ENCODE assay signal across 25 cellular contexts in genomic region chr16:84975066-84975465, GRCh38. TPM values are rescaled to one million over a fixed set of nuclear protein-coding genes. Genes with fewer than 3 reads are reported as not detected.
DNase-seq lines count a peak whose midpoint lies in the region; ATAC-seq, FAIRE-seq and TF ChIP-seq lines count a peak whose summit lies in the region.
"Had no signal": no experiment of that assay in that cellular context is flagged by ENCODE, and none has a peak within 500 bp of the region (broad histone marks: within the 10 kb centered on the region; RNA-seq: fewer than 3 reads in every experiment).

No MANE protein-coding gene starts in this region.

- ATAC-seq in HepG2 (no peak), right lobe of liver (no peak), K562 (no peak)
- ATAC-seq: A549; CD8-positive, alpha-beta T cell; GM23338 had no signal

- CTCF ChIA-PET in HepG2 (lab: Yijun Ruan, JAX; ENCODE audit: low intra/inter-chr PET ratio, low total read pairs) = no interaction called here
- CTCF ChIA-PET in K562 (lab: Yijun Ruan, JAX; ENCODE audit: low intra/inter-chr PET ratio) = no interaction called here

- H3K27ac ChIP-seq in HepG2 (ENCODE audit: extremely low read length, insufficient read depth, low read length) (no peak overlapping the region), right lobe of liver (no peak overlapping the region), H9 (ENCODE audit: insufficient read length, low read depth, low read length) (no peak overlapping the region), K562 (ENCODE audit: extremely low read depth, low read depth, low read length) (no peak overlapping the region), sigmoid colon (peak overlapping the region in 3 of 4 donors; percentile 78 to 84 (median 80))
- H3K27ac ChIP-seq: A549, BLaER1, C4-2B had no signal

- DNase-seq in HepG2 (ENCODE audit: low spot score) (no peak), right lobe of liver (no peak), H9 (no peak), K562 (ENCODE audit: extremely low read depth in 1 of 4, low spot score in 3 of 4) (no peak), sigmoid colon (no peak), head of caudate nucleus (no peak), BE2C (no peak)
- DNase-seq in activated CD4-positive, alpha-beta T cell treated with anti-CD3 and anti-CD28 coated beads for 48 hours = no peak
- DNase-seq: 8988T; ACHN; Caco-2; CD4-positive, CD25-positive, alpha-beta regulatory T cell; CD8-positive, alpha-beta T cell; DMS 273 treated with DMSO at 0.1 percent for 48 hours; DMS79; EL; GDM1; HCEC 1CT had no signal

- TF ChIP-seq RAD21 in HepG2 (CRISPR knock-in tag; IDR thresholded peaks at IDR 0.05) (no peak), K562 (CRISPR knock-in tag; conservative IDR thresholded peaks at IDR 0.05 in 1 of 2, IDR thresholded peaks at IDR 0.05 in 1 of 2) (no peak)

- H2BK5ac ChIP-seq in H9 (ENCODE audit: insufficient read length, low read length) = no peak overlapping the region

- H4K20me1 ChIP-seq in HepG2 (ENCODE audit: insufficient read depth, low read length) = peaks cover 3% of the 10 kb centered on the region; the same call in 1 of the 2 replicates
- H4K20me1 ChIP-seq in H9 (ENCODE audit: control insufficient read depth, insufficient read depth, insufficient read length) = no peaks in the 10 kb centered on the region
- 0 out of 2 replicates have a peak, but pooled peaks cover 4% of the 10 kb centered on the region for H4K20me1 ChIP-seq in K562 (replicated peaks; ENCODE audit: control insufficient read depth, insufficient read depth, low read length)

- H2BK20ac ChIP-seq in H9 (ENCODE audit: low read depth, low read length, poor library complexity, severe bottlenecking) = no peak overlapping the region

- no peak overlapping the region for H3K14ac ChIP-seq in H9 (ENCODE audit: insufficient read depth, low read length)

- H3K56ac ChIP-seq in H9 (ENCODE audit: insufficient read length, low read depth, low read length) = no peak overlapping the region

- no peak overlapping the region for H2AFZ ChIP-seq in HepG2 (ENCODE audit: low read length)
- no peak overlapping the region for H2AFZ ChIP-seq in H9 (ENCODE audit: low read length)
- H2AFZ ChIP-seq in K562 (ENCODE audit: low read depth, low read length) = no peak overlapping the region
- H2AFZ ChIP-seq: GM23338 had no signal

- no peaks in the 10 kb centered on the region for H3K79me1 ChIP-seq in H9 (ENCODE audit: insufficient read depth, low read depth, low read length, poor library complexity, severe bottlenecking)

- H3K36me3 ChIP-seq in HepG2 (replicated peaks in 1 of 2; ENCODE audit: control insufficient read depth in 1 of 2, insufficient read depth in 2 of 2, low read length in 2 of 2) (peaks cover 20 to 48% of the 10 kb centered on the region in 2 experiments), right lobe of liver (peaks cover 4 to 49% (median 20%) of the 10 kb centered on the region in 4 donors), K562 (ENCODE audit: control insufficient read depth, insufficient read depth, low read length) (peaks cover 62% of the 10 kb centered on the region), sigmoid colon (peaks cover 18 to 58% (median 36%) of the 10 kb centered on the region in 4 donors), BE2C (peaks cover 44% of the 10 kb centered on the region)

- POLR2A ChIA-PET in HepG2 (lab: Yijun Ruan, JAX) (interaction anchor here (1.0 to 1.3 kb wide), 2 partner anchors 31 to 36 kb away, joined by 3 to 6 read pairs; partner anchors contain the start of gene ZDHHC7), K562 (lab: Yijun Ruan, JAX) (no interaction called here)

- no peak overlapping the region; a peak in 1 of 5 replicates for H3K4me3 Mint-ChIP-seq in H9
- H3K4me3 Mint-ChIP-seq: CD4-positive, CD25-positive, alpha-beta regulatory T cell; CD8-positive, alpha-beta T cell; GM23338 had no signal

- H3K4me3 ChIP-seq in HepG2 (replicated peaks in 1 of 3; ENCODE audit: insufficient read depth in 1 of 3, low read depth in 2 of 3, low read length in 3 of 3) = no peak overlapping the region
- H3K4me3 ChIP-seq in right lobe of liver = no peak overlapping the region
- no peak overlapping the region for H3K4me3 ChIP-seq in K562
- no peak overlapping the region for H3K4me3 ChIP-seq in sigmoid colon
- no peak overlapping the region for H3K4me3 ChIP-seq in BE2C (ENCODE audit: low read depth, low read length)
- H3K4me3 ChIP-seq: A549, BLaER1, GM23338 had no signal

- H3K36me3 Mint-ChIP-seq in H9 (ENCODE audit: insufficient read depth in 1 of 3, low read depth in 3 of 3) = peaks cover 18 to 53% (median 43%) of the 10 kb centered on the region in 3 experiments; a peak in 5 of 7 replicates

- H3K4me1 ChIP-seq in HepG2 (ENCODE audit: insufficient read depth, low read length) (peaks cover 39% of the 10 kb centered on the region), right lobe of liver (peaks cover 0 to 14% (median 5%) of the 10 kb centered on the region in 4 donors), H9 (ENCODE audit: insufficient read depth, low read length) (no peaks in the 10 kb centered on the region), K562 (replicated peaks in 1 of 2; ENCODE audit: control insufficient read depth in 2 of 2, insufficient read depth in 2 of 2, low read length in 2 of 2) (peaks cover 13 to 35% of the 10 kb centered on the region in 2 experiments; a peak in 4 of 5 replicates), sigmoid colon (peaks cover 0 to 56% (median 53%) of the 10 kb centered on the region in 4 donors), BE2C (peaks cover 7% of the 10 kb centered on the region; the same call in 1 of the 2 replicates)
- H3K4me1 ChIP-seq: Caco-2 had no signal

- H3K9me3 ChIP-seq in HepG2 (ENCODE audit: low read length) = no peaks in the 10 kb centered on the region
- H3K9me3 ChIP-seq in right lobe of liver = no peaks in the 10 kb centered on the region
- H3K9me3 ChIP-seq in H9 (ENCODE audit: control insufficient read depth, low read depth, low read length) = no peaks in the 10 kb centered on the region
- H3K9me3 ChIP-seq in K562 (replicated peaks; ENCODE audit: control insufficient read depth, insufficient read depth, low read depth, low read length) = no peaks in the 10 kb centered on the region
- H3K9me3 ChIP-seq in sigmoid colon = no peaks in the 10 kb centered on the region
- H3K9me3 ChIP-seq in BE2C = no peaks in the 10 kb centered on the region; the same call in 1 of the 2 replicates
- H3K9me3 ChIP-seq: A549, BLaER1, Caco-2 had no signal

- 91% methylated on average over 9 of the region's 12 CpGs for WGBS in HepG2 (ENCODE audit: low lambda C conversion rate)
- 88% methylated on average over 10 of the region's 12 CpGs for WGBS in right lobe of liver (ENCODE audit: insufficient coverage, low coverage, low lambda C conversion rate, missing lambda C conversion rate)
- no CpG with 5 or more reads among the region's 12 CpGs for WGBS in H9 (ENCODE audit: extremely low coverage, insufficient read length, low lambda C conversion rate)
- whole genome bisulfite sequencing in K562 (ENCODE audit: insufficient coverage, low coverage, missing lambda C conversion rate) = 86% methylated on average over 12 of the region's 12 CpGs
- WGBS in sigmoid colon, 2 donors = 83 to 93% methylated on average over 12 of the region's 12 CpGs

- H3K27ac Mint-ChIP-seq in H9 = no peak overlapping the region; a peak in 1 of 7 replicates
- H3K27ac Mint-ChIP-seq: CD4-positive, CD25-positive, alpha-beta regulatory T cell; CD8-positive, alpha-beta T cell; GM23338 had no signal

- TF ChIP-seq POLR2A in HepG2 (IDR thresholded peaks at IDR 0.05; ENCODE audit: insufficient read depth in 1 of 2, low read depth in 2 of 2, low read length in 2 of 2) (no peak), right lobe of liver (IDR thresholded peaks at IDR 0.05) (no peak), K562 (conservative IDR thresholded peaks at IDR 0.05) (no peak), sigmoid colon (IDR thresholded peaks at IDR 0.05) (no peak)

- no peak for FAIRE-seq in HepG2 (lab: Jason Lieb, UNC)
- no peak for FAIRE-seq in K562 (lab: Jason Lieb, UNC)
- FAIRE-seq: A549, D721Med, GM12891, GM18507 had no signal

- no peak overlapping the region for H3T11ph ChIP-seq in H9 (ENCODE audit: low read length)

- no peaks in the 10 kb centered on the region for H3K9me3 Mint-ChIP-seq in H9
- H3K9me3 Mint-ChIP-seq: CD4-positive, CD25-positive, alpha-beta regulatory T cell; CD8-positive, alpha-beta T cell; GM23338 had no signal

- H3K27me3 Mint-ChIP-seq in H9 (ENCODE audit: low read depth) = no peaks in the 10 kb centered on the region

- peaks cover 6% of the 10 kb centered on the region for H3K9me1 ChIP-seq in K562 (ENCODE audit: control insufficient read depth, insufficient read depth, low read length)

- no peak overlapping the region for H2BK12ac ChIP-seq in H9 (ENCODE audit: insufficient read length, low read depth, low read length)

- H2AK5ac ChIP-seq in H9 (ENCODE audit: insufficient read length, low read length) = no peak overlapping the region

- no peak overlapping the region for H4K91ac ChIP-seq in H9 (ENCODE audit: insufficient read length, low read depth, low read length)

- H3K9ac ChIP-seq in HepG2 (ENCODE audit: insufficient read depth, low read depth, low read length) = no peak overlapping the region
- no peak overlapping the region for H3K9ac ChIP-seq in H9 (ENCODE audit: extremely low read depth, insufficient read length, low read length)
- H3K9ac ChIP-seq in K562 (ENCODE audit: insufficient read depth in 1 of 2, low read depth in 2 of 2, low read length in 2 of 2) = peak overlapping the region in 1 of 2 experiments; percentile 17; a peak in 1 of 4 replicates
- H3K9ac ChIP-seq: BLaER1 had no signal

- H4K5ac ChIP-seq in H9 (ENCODE audit: insufficient read length, low read depth, low read length) = no peak overlapping the region

- no peak overlapping the region for H3K4me2 ChIP-seq in HepG2 (ENCODE audit: low read depth, low read length)
- H3K4me2 ChIP-seq in H9 (ENCODE audit: insufficient read depth, insufficient read length, low read length) = no peak overlapping the region
- no peak overlapping the region for H3K4me2 ChIP-seq in K562 (ENCODE audit: insufficient read depth, low read length)
- H3K4me2 ChIP-seq: A549, GM23338 had no signal

- peaks cover 2% of the 10 kb centered on the region in 2 experiments; a peak in 1 of 4 replicates for H3K4me1 Mint-ChIP-seq in H9
- H3K4me1 Mint-ChIP-seq: GM23338 had no signal

- in situ Hi-C loops in HepG2 (cut with HindIII; ENCODE audit: extremely low pct_ligation_motif_present, low pct_unique_long_range_greater_than_20kb) = no loop called here
- in situ Hi-C loops in K562 (cut with MboI) = no loop called here

- TF ChIP-seq EP300 in HepG2 (IDR thresholded peaks at IDR 0.05; ENCODE audit: low read depth in 2 of 2, low read length in 2 of 2) (no peak), HepG2 (CRISPR knock-in tag; IDR thresholded peaks at IDR 0.05; ENCODE audit: borderline replicate concordance) (no peak), K562 (IDR thresholded peaks at IDR 0.05; ENCODE audit: low read length) (no peak), sigmoid colon (IDR thresholded peaks at IDR 0.05) (no peak)

- no peak overlapping the region for H2BK15ac ChIP-seq in H9 (ENCODE audit: low read depth, low read length)

- H4K8ac ChIP-seq in H9 (replicated peaks; ENCODE audit: insufficient read length, low read depth, low read length) = no peak overlapping the region

- H2BK120ac ChIP-seq in H9 (ENCODE audit: low read depth, low read length, poor library complexity, severe bottlenecking) = no peak overlapping the region

- no peak overlapping the region for H3K18ac ChIP-seq in H9 (ENCODE audit: insufficient read length, low read depth, low read length)

- H3K4ac ChIP-seq in H9 (ENCODE audit: low read depth, low read length) = no peak overlapping the region

- no peaks in the 10 kb centered on the region for H3K23me2 ChIP-seq in H9 (ENCODE audit: insufficient read length, low read depth, low read length, poor library complexity, severe bottlenecking)

- H3K23ac ChIP-seq in H9 (ENCODE audit: insufficient read length, low read depth, low read length) = no peak overlapping the region

- no peaks in the 10 kb centered on the region for H3K27me3 ChIP-seq in HepG2 (ENCODE audit: control insufficient read depth in 1 of 2, insufficient read depth in 2 of 2, low read length in 2 of 2)
- H3K27me3 ChIP-seq in right lobe of liver = no peaks in the 10 kb centered on the region
- H3K27me3 ChIP-seq in H9 (ENCODE audit: insufficient read depth, low read length) = no peaks in the 10 kb centered on the region
- H3K27me3 ChIP-seq in K562 (ENCODE audit: control insufficient read depth in 2 of 2, insufficient read depth in 2 of 2, low read length in 2 of 2) = no peaks in the 10 kb centered on the region
- H3K27me3 ChIP-seq in sigmoid colon = no peaks in the 10 kb centered on the region
- H3K27me3 ChIP-seq in BE2C = no peaks in the 10 kb centered on the region

- BruUV-seq in HepG2 (replicated peaks; lab: Mats Ljungman, UMichigan) (no TSS peak), K562 (replicated peaks; lab: Mats Ljungman, UMichigan) (no TSS peak)

- no peaks in the 10 kb centered on the region for H3K79me2 ChIP-seq in HepG2 (ENCODE audit: insufficient read depth, low read length)
- H3K79me2 ChIP-seq in H9 (ENCODE audit: insufficient read depth, low read length) = no peaks in the 10 kb centered on the region
- no peaks in the 10 kb centered on the region for H3K79me2 ChIP-seq in K562 (ENCODE audit: control insufficient read depth, insufficient read depth, low read length)

- intact Hi-C loops in HepG2 (cut with micrococcal nuclease; ENCODE audit: unreplicated experiment) (no loop called here), right lobe of liver (cut with DNase I) (no loop called here), K562 (cut with micrococcal nuclease) (no loop called here), sigmoid colon (cut with DNase I) (no loop called here), head of caudate nucleus (cut with DNase I) (no loop called here)

- TF ChIP-seq CTCF in HepG2 (CRISPR knock-in tag; IDR thresholded peaks at IDR 0.05) = no peak
- TF ChIP-seq CTCF in right lobe of liver (IDR thresholded peaks at IDR 0.05) = no peak
- 0 out of 3 replicates have a peak, but pooled peaks have one; percentile 11 for TF ChIP-seq CTCF in H9 (conservative IDR thresholded peaks at IDR 0.05)
- no peak for TF ChIP-seq CTCF in K562 (IDR thresholded peaks at IDR 0.05 in 2 of 3, conservative IDR thresholded peaks at IDR 0.05 in 1 of 3; ENCODE audit: insufficient read depth in 2 of 3, low read depth in 1 of 3, low read length in 3 of 3)
- TF ChIP-seq CTCF in sigmoid colon (IDR thresholded peaks at IDR 0.05) = no peak
- TF ChIP-seq CTCF in BE2C (IDR thresholded peaks at IDR 0.05; ENCODE audit: low read depth, low read length) = no peak

RNA-seq across cellular contexts. Expression of gene ZDHHC7, which starts 36.3 kb away (rescaled TPM):
- total RNA-seq in HepG2 (2016; rRNA removed; fragmentation: Illumina TruSeq; extraction: Trizol) = 39.6 and 46.8 TPM in 2 replicates
- 7.0 and 8.2 TPM in 2 replicates for total RNA-seq in HepG2 (2016; cell fraction: cytosol; rRNA removed; fragmentation: Illumina TruSeq; extraction: Trizol; ENCODE audit: low read depth)
- 36.4 and 48.1 TPM in 2 replicates for total RNA-seq in HepG2 (2016; cell fraction: insoluble cytoplasmic fraction; rRNA removed; fragmentation: Illumina TruSeq; extraction: Trizol)
- total RNA-seq in HepG2 (2016; cell fraction: membrane; rRNA removed; fragmentation: Illumina TruSeq; extraction: Trizol) = 31.2 and 33.2 TPM in 2 replicates
- 34.5 and 37.8 TPM in 2 replicates for total RNA-seq in HepG2 (2016; cell fraction: nucleus; rRNA removed; fragmentation: Illumina TruSeq; extraction: Trizol)
- polyA plus RNA-seq in HepG2 (2011; rRNA removed) = 67.6 and 79.2 TPM in 2 replicates
- polyA plus RNA-seq in HepG2 (2011; cell fraction: cytosol; rRNA removed) = 96.7 and 128 TPM in 2 replicates
- polyA plus RNA-seq in HepG2 (2011; cell fraction: nucleus; rRNA removed) = 127 and 132 TPM in 2 replicates
- polyA plus RNA-seq in HepG2 (2012) = 56.5 and 63.5 TPM in 2 replicates
- 4.1 and 4.9 TPM in 2 replicates for polyA plus RNA-seq in HepG2 (2016; cell fraction: cytosol; fragmentation: Illumina TruSeq; extraction: Trizol; ENCODE audit: low read depth)
- polyA plus RNA-seq in HepG2 (2016; cell fraction: insoluble cytoplasmic fraction; fragmentation: Illumina TruSeq; extraction: Trizol; ENCODE audit: low read depth) = 35.0 and 37.7 TPM in 2 replicates
- polyA plus RNA-seq in HepG2 (2016; cell fraction: membrane; fragmentation: Illumina TruSeq; extraction: Trizol; ENCODE audit: low read depth) = 18.0 and 19.5 TPM in 2 replicates
- polyA plus RNA-seq in HepG2 (2016; cell fraction: nucleus; fragmentation: Illumina TruSeq; extraction: Trizol; ENCODE audit: insufficient read depth, low read depth) = 57.2 and 68.7 TPM in 2 replicates
- 49.1 and 145 TPM in 2 replicates for polyA minus RNA-seq in HepG2 (2011; rRNA and poly(A)+ RNA removed; ENCODE audit: low replicate concordance)
- 43.3 and 54.9 TPM in 2 replicates for polyA minus RNA-seq in HepG2 (2011; cell fraction: cytosol; rRNA and poly(A)+ RNA removed)
- 53.7 and 58.9 TPM in 2 replicates for polyA minus RNA-seq in HepG2 (2011; cell fraction: nucleus; rRNA and poly(A)+ RNA removed)
- 10 to 100 TPM; 10.7 to 27.5 (median 19.0) TPM for total RNA-seq in right lobe of liver
- total RNA-seq in H9 (2021) = 39.1 and 44.0 TPM in 2 replicates
- 116 and 182 TPM in 2 replicates for total RNA-seq in K562 (2011; cell fraction: chromatin; rRNA removed; ENCODE audit: low replicate concordance)
- total RNA-seq in K562 (2011; cell fraction: nucleolus; rRNA removed) = 70.2 and 72.6 TPM in 2 replicates
- 82.7 and 89.1 TPM in 2 replicates for total RNA-seq in K562 (2011; cell fraction: nucleoplasm; rRNA removed)
- 37.4 and 42.5 TPM in 2 replicates for total RNA-seq in K562 (2014; rRNA removed)
- 37.2 and 38.1 TPM in 2 replicates for total RNA-seq in K562 (2014; rRNA removed; fragmentation: Illumina TruSeq; extraction: Trizol)
- total RNA-seq in K562 (2015; rRNA removed; fragmentation: Illumina TruSeq; extraction: Trizol) = 44.5 and 44.6 TPM in 2 replicates
- total RNA-seq in K562 (2021) = 45.7 and 47.0 TPM in 2 replicates
- 36.5 and 42.5 TPM in 2 replicates for polyA plus RNA-seq in K562 (2011; rRNA removed)
- polyA plus RNA-seq in K562 (2011; cell fraction: cytosol; rRNA removed) = 43.9 and 59.7 TPM in 2 replicates
- 78.8 and 96.8 TPM in 2 replicates for polyA plus RNA-seq in K562 (2011; cell fraction: nucleus; rRNA removed)
- polyA plus RNA-seq in K562 (2012) = 37.6 and 39.5 TPM in 2 replicates
- polyA plus RNA-seq in K562 (2014; fragmentation: Illumina TruSeq; extraction: Trizol) = 48.2 and 49.7 TPM in 2 replicates
- polyA plus RNA-seq in K562 (2014; fragmentation: Nextera tagmentation; extraction: Ambion mirVana) = 1 to 10 TPM; 1.7 to 1.8 TPM
- 31.3 and 39.8 TPM in 2 replicates for polyA plus RNA-seq in K562 (2014; rRNA removed)
- polyA minus RNA-seq in K562 (2011; rRNA and poly(A)+ RNA removed) = 22.4 and 22.5 TPM in 2 replicates
- polyA minus RNA-seq in K562 (2011; cell fraction: cytosol; rRNA and poly(A)+ RNA removed) = 14.8 and 19.9 TPM in 2 replicates
- polyA minus RNA-seq in K562 (2011; cell fraction: nucleus; rRNA and poly(A)+ RNA removed) = 17.2 and 23.5 TPM in 2 replicates
- 10 to 100 TPM; 56.2 to 69.5 (median 63.7) TPM for total RNA-seq in sigmoid colon
- 10 to 100 TPM; 20.8 to 40.1 (median 22.2) TPM for polyA plus RNA-seq in sigmoid colon
- polyA plus RNA-seq in BE2C (2012; ENCODE audit: insufficient read depth, insufficient read length, low read depth) = 29.1 TPM

RNA-seq across cellular contexts. Expression of gene KIAA0513, which starts 52.5 kb away (rescaled TPM):
- total RNA-seq in HepG2 (2016; rRNA removed; fragmentation: Illumina TruSeq; extraction: Trizol) (1.5 and 1.8 TPM in 2 replicates), right lobe of liver (1 to 10 TPM; 2.6 to 7.4 (median 4.7) TPM), H9 (2021) (3.8 and 4.7 TPM in 2 replicates), K562 (2014; rRNA removed) (11.0 and 11.2 TPM in 2 replicates), K562 (2014; rRNA removed; fragmentation: Illumina TruSeq; extraction: Trizol) (6.1 and 10.3 TPM in 2 replicates), K562 (2015; rRNA removed; fragmentation: Illumina TruSeq; extraction: Trizol) (9.3 and 9.7 TPM in 2 replicates), K562 (2021) (13.7 and 14.7 TPM in 2 replicates), sigmoid colon (10 to 100 TPM; 18.6 to 40.2 (median 26.4) TPM)
- total RNA-seq in HepG2 (2016; cell fraction: cytosol; rRNA removed; fragmentation: Illumina TruSeq; extraction: Trizol; ENCODE audit: low read depth) = 0.62 and 0.91 TPM in 2 replicates
- total RNA-seq in HepG2 (2016; cell fraction: insoluble cytoplasmic fraction; rRNA removed; fragmentation: Illumina TruSeq; extraction: Trizol) = 1.5 and 1.7 TPM in 2 replicates
- total RNA-seq in HepG2 (2016; cell fraction: membrane; rRNA removed; fragmentation: Illumina TruSeq; extraction: Trizol) = 0.99 and 1.1 TPM in 2 replicates
- total RNA-seq in HepG2 (2016; cell fraction: nucleus; rRNA removed; fragmentation: Illumina TruSeq; extraction: Trizol) = 0.75 and 1.6 TPM in 2 replicates
- polyA plus RNA-seq in HepG2 (2011; rRNA removed) (1.8 and 2.4 TPM in 2 replicates), K562 (2011; rRNA removed) (6.9 and 8.6 TPM in 2 replicates), K562 (2014; fragmentation: Illumina TruSeq; extraction: Trizol) (10.1 and 12.6 TPM in 2 replicates), K562 (2014; fragmentation: Nextera tagmentation; extraction: Ambion mirVana) (under 1 TPM; 0.18 to 0.36 TPM), K562 (2014; rRNA removed) (9.8 and 10.2 TPM in 2 replicates), sigmoid colon (10 to 100 TPM in 2 of 3 donors, 1 to 10 TPM in 1; 8.4 to 14.8 (median 10.6) TPM)
- polyA plus RNA-seq in HepG2 (2011; cell fraction: cytosol; rRNA removed) = 1.6 and 2.3 TPM in 2 replicates
- 6.1 and 6.2 TPM in 2 replicates for polyA plus RNA-seq in HepG2 (2011; cell fraction: nucleus; rRNA removed)
- 1.6 and 2.5 TPM in 2 replicates for polyA plus RNA-seq in HepG2 (2012)
- 0.47 and 1.2 TPM in 2 replicates for polyA plus RNA-seq in HepG2 (2016; cell fraction: cytosol; fragmentation: Illumina TruSeq; extraction: Trizol; ENCODE audit: low read depth)
- 1.3 and 1.5 TPM in 2 replicates for polyA plus RNA-seq in HepG2 (2016; cell fraction: insoluble cytoplasmic fraction; fragmentation: Illumina TruSeq; extraction: Trizol; ENCODE audit: low read depth)
- 0.90 and 1.2 TPM in 2 replicates for polyA plus RNA-seq in HepG2 (2016; cell fraction: membrane; fragmentation: Illumina TruSeq; extraction: Trizol; ENCODE audit: low read depth)
- polyA plus RNA-seq in HepG2 (2016; cell fraction: nucleus; fragmentation: Illumina TruSeq; extraction: Trizol; ENCODE audit: insufficient read depth, low read depth) = 1.4 and 2.0 TPM in 2 replicates
- polyA minus RNA-seq in HepG2 (2011; rRNA and poly(A)+ RNA removed; ENCODE audit: low replicate concordance) = 1.2 and 3.4 TPM in 2 replicates
- polyA minus RNA-seq in HepG2 (2011; cell fraction: cytosol; rRNA and poly(A)+ RNA removed) = 0.99 and 1.8 TPM in 2 replicates
- 3.6 and 5.5 TPM in 2 replicates for polyA minus RNA-seq in HepG2 (2011; cell fraction: nucleus; rRNA and poly(A)+ RNA removed)
- 51.3 and 93.2 TPM in 2 replicates for total RNA-seq in K562 (2011; cell fraction: chromatin; rRNA removed; ENCODE audit: low replicate concordance)
- 39.2 and 39.4 TPM in 2 replicates for total RNA-seq in K562 (2011; cell fraction: nucleolus; rRNA removed)
- 29.0 and 33.3 TPM in 2 replicates for total RNA-seq in K562 (2011; cell fraction: nucleoplasm; rRNA removed)
- polyA plus RNA-seq in K562 (2011; cell fraction: cytosol; rRNA removed) = 4.0 and 9.6 TPM in 2 replicates
- 6.8 and 12.9 TPM in 2 replicates for polyA plus RNA-seq in K562 (2011; cell fraction: nucleus; rRNA removed)
- 10.5 and 13.3 TPM in 2 replicates for polyA plus RNA-seq in K562 (2012)
- 7.7 and 17.3 TPM in 2 replicates for polyA minus RNA-seq in K562 (2011; rRNA and poly(A)+ RNA removed)
- polyA minus RNA-seq in K562 (2011; cell fraction: cytosol; rRNA and poly(A)+ RNA removed) = 5.1 and 6.4 TPM in 2 replicates
- 9.6 and 11.7 TPM in 2 replicates for polyA minus RNA-seq in K562 (2011; cell fraction: nucleus; rRNA and poly(A)+ RNA removed)
- 16.5 TPM for polyA plus RNA-seq in BE2C (2012; ENCODE audit: insufficient read depth, insufficient read length, low read depth)

Comparison
In these comparisons a context has a peak if more than half of its experiments do, and no peak if none do; other contexts are left out.
1. H3K27ac ChIP-seq: peak in sigmoid colon (3 of 4); none in HepG2 (single experiment), right lobe of liver (0 of 3), H9 (single experiment) and K562 (single experiment).
2. Of the 241 proteins assayed by ChIP-seq in both HepG2 and K562: peak only in HepG2: ZBTB33; only in K562: POLR2G and RBM22; in both: none; in neither: 238.